ENCODE assay signal across 3 cellular contexts in genomic region chr7:143367972-143368371, GRCh38.
TF ChIP-seq lines count a peak whose summit lies in the region.

No MANE protein-coding gene starts in this region.

TF ChIP-seq in A549, 52 proteins besides CTCF, POLR2A, EP300 and RAD21:
- TF ChIP-seq HOXB5 (CRISPR knock-in tag; IDR thresholded peaks at IDR 0.05) (no peak), POLR2AphosphoS2 (conservative IDR thresholded peaks at IDR 0.05; ENCODE audit: low read length) (no peak), MAZ (IDR thresholded peaks at IDR 0.05; ENCODE audit: borderline replicate concordance, low read depth, low read length) (no peak), RARB (CRISPR knock-in tag; IDR thresholded peaks at IDR 0.05) (no peak), HEYL (CRISPR knock-in tag; IDR thresholded peaks at IDR 0.05) (no peak), FOSL2 (IDR thresholded peaks at IDR 0.05) (no peak), FOSL2 (CRISPR knock-in tag; IDR thresholded peaks at IDR 0.05) (no peak), ZNF302 (CRISPR knock-in tag; IDR thresholded peaks at IDR 0.05) (no peak), SREBF2 (IDR thresholded peaks at IDR 0.05) (no peak), GATA3 (IDR thresholded peaks at IDR 0.05; ENCODE audit: borderline replicate concordance) (no peak)
- TF ChIP-seq, protein P1, sequence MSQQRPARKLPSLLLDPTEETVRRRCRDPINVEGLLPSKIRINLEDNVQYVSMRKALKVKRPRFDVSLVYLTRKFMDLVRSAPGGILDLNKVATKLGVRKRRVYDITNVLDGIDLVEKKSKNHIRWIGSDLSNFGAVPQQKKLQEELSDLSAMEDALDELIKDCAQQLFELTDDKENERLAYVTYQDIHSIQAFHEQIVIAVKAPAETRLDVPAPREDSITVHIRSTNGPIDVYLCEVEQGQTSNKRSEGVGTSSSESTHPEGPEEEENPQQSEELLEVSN (IDR thresholded peaks at IDR 0.05; ENCODE audit: borderline replicate concordance, low read depth) = no peak
- TF ChIP-seq, protein P2, sequence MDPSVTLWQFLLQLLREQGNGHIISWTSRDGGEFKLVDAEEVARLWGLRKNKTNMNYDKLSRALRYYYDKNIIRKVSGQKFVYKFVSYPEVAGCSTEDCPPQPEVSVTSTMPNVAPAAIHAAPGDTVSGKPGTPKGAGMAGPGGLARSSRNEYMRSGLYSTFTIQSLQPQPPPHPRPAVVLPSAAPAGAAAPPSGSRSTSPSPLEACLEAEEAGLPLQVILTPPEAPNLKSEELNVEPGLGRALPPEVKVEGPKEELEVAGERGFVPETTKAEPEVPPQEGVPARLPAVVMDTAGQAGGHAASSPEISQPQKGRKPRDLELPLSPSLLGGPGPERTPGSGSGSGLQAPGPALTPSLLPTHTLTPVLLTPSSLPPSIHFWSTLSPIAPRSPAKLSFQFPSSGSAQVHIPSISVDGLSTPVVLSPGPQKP (IDR thresholded peaks at IDR 0.05; ENCODE audit: low read depth, low read length) = no peak

TF ChIP-seq in HCT116, 20 proteins besides CTCF, POLR2A, EP300 and RAD21:
- no peak for TF ChIP-seq EZH2 (IDR thresholded peaks at IDR 0.05)
- TF ChIP-seq POLR2AphosphoS5 (IDR thresholded peaks at IDR 0.05; ENCODE audit: low read depth, low read length) = peak; percentile 58
- TF ChIP-seq, protein P3, sequence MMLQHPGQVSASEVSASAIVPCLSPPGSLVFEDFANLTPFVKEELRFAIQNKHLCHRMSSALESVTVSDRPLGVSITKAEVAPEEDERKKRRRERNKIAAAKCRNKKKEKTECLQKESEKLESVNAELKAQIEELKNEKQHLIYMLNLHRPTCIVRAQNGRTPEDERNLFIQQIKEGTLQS (IDR thresholded peaks at IDR 0.05) = no peak
- no peak; the same call in 1 of the 2 replicates for TF ChIP-seq ELF1 (IDR thresholded peaks at IDR 0.05; ENCODE audit: borderline replicate concordance, low read depth)
- TF ChIP-seq YY1 (IDR thresholded peaks at IDR 0.05; ENCODE audit: extremely low read depth, insufficient replicate concordance, low read depth, low read length) = peak; percentile 45
- peak; percentile 52 for TF ChIP-seq FOSL1 (IDR thresholded peaks at IDR 0.05; ENCODE audit: low read depth)
- peak; percentile 65 for TF ChIP-seq JUND (IDR thresholded peaks at IDR 0.05)
- TF ChIP-seq EZH2phosphoT487 (IDR thresholded peaks at IDR 0.05; ENCODE audit: borderline replicate concordance) = no peak
- peak; percentile 65 for TF ChIP-seq SP1 (IDR thresholded peaks at IDR 0.05; ENCODE audit: low read depth)
- no peak for TF ChIP-seq TCF7L2 (IDR thresholded peaks at IDR 0.05; ENCODE audit: borderline replicate concordance, extremely low read depth, insufficient read depth, insufficient read length)
- TF ChIP-seq ZNF274 (IDR thresholded peaks at IDR 0.05; ENCODE audit: low read depth, low read length) = no peak
- TF ChIP-seq EGR1 (IDR thresholded peaks at IDR 0.05; ENCODE audit: low read depth) = no peak
- TF ChIP-seq REST (IDR thresholded peaks at IDR 0.05; ENCODE audit: low read depth) = no peak
- no peak for TF ChIP-seq ZBTB33 (IDR thresholded peaks at IDR 0.05; ENCODE audit: extremely low read depth, insufficient replicate concordance, low read length)
- no peak for TF ChIP-seq CEBPB (IDR thresholded peaks at IDR 0.05; ENCODE audit: low read depth)
- TF ChIP-seq SIN3A (IDR thresholded peaks at IDR 0.05; ENCODE audit: low read depth) = no peak
- peak; percentile 79; the same call in 1 of the 2 replicates for TF ChIP-seq CBX3 (IDR thresholded peaks at IDR 0.05; ENCODE audit: low read depth)
- peak; percentile 69 for TF ChIP-seq MAX (IDR thresholded peaks at IDR 0.05)
- no peak for TF ChIP-seq SRF (IDR thresholded peaks at IDR 0.05; ENCODE audit: low read depth)
- no peak for TF ChIP-seq ZFX (IDR thresholded peaks at IDR 0.05)

TF ChIP-seq in SK-N-SH, 30 proteins besides CTCF, POLR2A, EP300 and RAD21:
- TF ChIP-seq FOXM1 (IDR thresholded peaks at IDR 0.05; ENCODE audit: low read depth) (no peak), CHD2 (IDR thresholded peaks at IDR 0.05; ENCODE audit: low read length, partially characterized antibody) (no peak), REST (IDR thresholded peaks at IDR 0.05; ENCODE audit: low read depth, low read length) (no peak), RXRA (IDR thresholded peaks at IDR 0.05; ENCODE audit: borderline replicate concordance, low read depth) (peak; percentile 46; the same call in 1 of the 2 replicates), TCF12 (IDR thresholded peaks at IDR 0.05) (peak; percentile 89), NFIC (IDR thresholded peaks at IDR 0.05; ENCODE audit: borderline replicate concordance) (peak; percentile 69), PBX3 (IDR thresholded peaks at IDR 0.05) (peak; percentile 62; the same call in 1 of the 2 replicates), GABPA (IDR thresholded peaks at IDR 0.05; ENCODE audit: low read depth) (no peak), SMC3 (IDR thresholded peaks at IDR 0.05; ENCODE audit: low read depth, low read length) (no peak), MEF2A (IDR thresholded peaks at IDR 0.05; ENCODE audit: borderline replicate concordance, low read depth) (no peak), SIN3A (IDR thresholded peaks at IDR 0.05; ENCODE audit: borderline replicate concordance, low read depth, low read length) (no peak), USF1 (IDR thresholded peaks at IDR 0.05; ENCODE audit: borderline replicate concordance, low read depth) (no peak), ZBTB33 (IDR thresholded peaks at IDR 0.05; ENCODE audit: borderline replicate concordance, low read depth) (no peak), JUND (IDR thresholded peaks at IDR 0.05) (peak; percentile 43), USF2 (IDR thresholded peaks at IDR 0.05; ENCODE audit: borderline replicate concordance, low read depth, low read length) (no peak), FOXJ3 (CRISPR knock-in tag; IDR thresholded peaks at IDR 0.05) (no peak), POLR2AphosphoS5 (IDR thresholded peaks at IDR 0.05; ENCODE audit: low read depth, low read length) (peak; percentile 29; the same call in 1 of the 2 replicates), YY1 (IDR thresholded peaks at IDR 0.05; ENCODE audit: low read depth) (no peak), IRF3 (IDR thresholded peaks at IDR 0.05; ENCODE audit: low read depth, low read length) (no peak)
